Comparison of ENCODE assay signal across 9 cellular contexts in genomic region chr9:100222674-100223073, GRCh38.
DNase-seq lines count a peak whose midpoint lies in the region; ATAC-seq, FAIRE-seq and TF ChIP-seq lines count a peak whose summit lies in the region.
"Had no signal": no experiment of that assay in that cellular context is flagged by ENCODE, and none has a peak within 500 bp of the region (broad histone marks: within the 10 kb centered on the region; RNA-seq: fewer than 3 reads in every experiment).

No MANE protein-coding gene starts in this region.

- H3K4me2 ChIP-seq in parathyroid adenoma (ENCODE audit: low read length), result no peak overlapping the region

- no peak overlapping the region for H2AFZ ChIP-seq in parathyroid adenoma

- ATAC-seq in left lung (no peak), HG03439 (IDR thresholded peaks at IDR 0.05; ENCODE audit: unreplicated experiment) (no peak), HG03095 (IDR thresholded peaks at IDR 0.05; ENCODE audit: unreplicated experiment) (no peak)

- TF ChIP-seq EP300 in suprapubic skin (IDR thresholded peaks at IDR 0.05), result no peak

- H3K9me3 ChIP-seq in parathyroid adenoma (ENCODE audit: control insufficient read depth, low read length) (no peaks in the 10 kb centered on the region), left lung (no peaks in the 10 kb centered on the region), suprapubic skin (no peaks in the 10 kb centered on the region)

- H3K27me3 ChIP-seq in GM06990 (replicated peaks; ENCODE audit: control insufficient read depth, insufficient read depth, low read length) (no peaks in the 10 kb centered on the region), parathyroid adenoma (ENCODE audit: control insufficient read depth, insufficient read depth, low read length) (no peaks in the 10 kb centered on the region), left lung (no peaks in the 10 kb centered on the region), suprapubic skin (no peaks in the 10 kb centered on the region)

- H3K9ac ChIP-seq in parathyroid adenoma, result no peak overlapping the region

- H3K4me3 ChIP-seq in GM06990 (replicated peaks; ENCODE audit: low read depth, low read length), result no peak overlapping the region
- H3K4me3 ChIP-seq in parathyroid adenoma (ENCODE audit: low read depth, low read length), result no peak overlapping the region
- H3K4me3 ChIP-seq in left lung, result no peak overlapping the region
- H3K4me3 ChIP-seq in suprapubic skin, result no peak overlapping the region

- peak; percentile 60 for FAIRE-seq in colon (lab: Jason Lieb, UNC)

- 22% methylated on average over 2 of the region's 2 CpGs for WGBS in suprapubic skin

- H3K4me1 ChIP-seq in parathyroid adenoma (no peaks in the 10 kb centered on the region), left lung (no peaks in the 10 kb centered on the region), suprapubic skin (peaks cover 3% of the 10 kb centered on the region)

- no peak for TF ChIP-seq POLR2A in suprapubic skin (IDR thresholded peaks at IDR 0.05)

- no peaks in the 10 kb centered on the region; the same call in 1 of the 2 replicates for H3K36me3 ChIP-seq in GM06990 (ENCODE audit: control insufficient read depth, insufficient read depth, low read length)
- H3K36me3 ChIP-seq in parathyroid adenoma (ENCODE audit: control insufficient read depth, insufficient read depth, low read length), result no peaks in the 10 kb centered on the region
- peaks cover 0 to 5% of the 10 kb centered on the region in 2 donors for H3K36me3 ChIP-seq in left lung
- no peaks in the 10 kb centered on the region for H3K36me3 ChIP-seq in suprapubic skin

- H3K79me2 ChIP-seq in parathyroid adenoma, result no peaks in the 10 kb centered on the region

- intact Hi-C loops in left lung (cut with DNase I), result no loop called here

- DNase-seq in GM06990 (ENCODE audit: extremely low read depth, insufficient read length), result no peak
- DNase-seq in NAMALWA (ENCODE audit: low spot score), result peak; percentile 54
- DNase-seq in left lung, result no peak
- DNase-seq in suprapubic skin (ENCODE audit: low spot score in 2 of 2), result no peak
- DNase-seq: effector CD8-positive, alpha-beta T cell had no signal

- TF ChIP-seq CTCF in GM06990 (IDR thresholded peaks at IDR 0.05; ENCODE audit: insufficient read depth, low read length, poor library complexity, severe bottlenecking) (peak; percentile 27), parathyroid adenoma (IDR thresholded peaks at IDR 0.05) (peak; percentile 14), left lung (IDR thresholded peaks at IDR 0.05) (no peak), suprapubic skin (IDR thresholded peaks at IDR 0.05) (peak in 1 of 2 donors; percentile 21)

- H3K27ac ChIP-seq in parathyroid adenoma (no peak overlapping the region), left lung (no peak overlapping the region), suprapubic skin (no peak overlapping the region)

Comparison
In these comparisons a context has a peak if more than half of its experiments do, and no peak if none do; other contexts are left out.
1. CTCF ChIP-seq: peak in GM06990 (single experiment) and parathyroid adenoma (single experiment); none in left lung (0 of 2).